9 cellular contexts compared by ENCODE assay signal in the genomic region with DNA sequence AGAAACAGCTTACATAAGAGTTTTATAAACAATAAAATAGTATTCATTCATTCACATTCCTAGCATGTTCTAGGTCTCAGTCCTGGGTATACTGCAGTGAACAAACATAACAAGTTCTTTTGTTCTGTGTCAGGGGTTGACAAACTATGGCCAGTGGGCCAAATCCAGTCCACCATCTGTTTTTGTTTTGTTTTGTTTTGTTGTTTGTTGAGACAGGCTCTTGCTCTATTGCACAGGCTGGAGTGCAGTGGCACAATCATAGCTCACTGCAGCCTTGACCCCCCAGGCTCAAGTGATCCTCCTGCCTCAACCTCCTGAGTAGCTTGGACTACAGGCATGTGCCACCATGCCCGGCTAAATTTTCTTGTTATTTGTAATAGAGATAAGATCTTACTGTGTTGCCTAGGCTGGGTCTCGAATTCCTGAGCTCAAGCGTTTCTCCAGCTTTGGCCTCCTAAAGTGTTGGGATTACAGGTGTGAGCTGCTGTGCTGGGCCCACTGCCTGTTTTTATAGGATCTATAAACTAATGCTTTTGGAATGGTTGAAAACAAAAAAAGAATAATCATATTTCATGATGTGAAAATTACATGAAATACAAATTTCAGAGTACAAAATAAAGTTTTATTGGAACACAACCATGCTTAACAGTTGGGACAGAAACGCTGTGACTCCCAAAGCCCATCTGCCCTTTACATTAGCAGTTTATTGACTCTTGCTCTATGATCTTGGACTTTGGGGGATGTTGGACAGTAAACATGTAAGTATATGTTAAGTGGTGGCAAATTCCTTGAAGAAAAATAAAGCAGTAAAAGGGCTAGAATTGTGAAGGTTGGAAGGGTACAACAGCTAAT. TPM values are rescaled to one million over a fixed set of nuclear protein-coding genes. Genes with fewer than 3 reads are reported as not detected.
DNase-seq lines count a peak whose midpoint lies in the region; ATAC-seq and TF ChIP-seq lines count a peak whose summit lies in the region.
"Had no signal": no experiment of that assay in that cellular context is flagged by ENCODE, and none has a peak within 500 bp of the region (broad histone marks: within the 10 kb centered on the region; RNA-seq: fewer than 3 reads in every experiment).

No MANE protein-coding gene starts in this region.

- ATAC-seq in stimulated activated memory B cell treated with anti-CD40 and anti-IgM and Interleukin-4, amounts not matched to agents 10 μg/mL and 1 μg/mL and 100 μg/mL, for 72 hours: no peak
- no peak for ATAC-seq in GM21737 (IDR thresholded peaks at IDR 0.05; ENCODE audit: unreplicated experiment)

- no peaks in the 10 kb centered on the region for H3K27me3 Mint-ChIP-seq in stimulated activated memory B cell treated with anti-CD40 and anti-IgM and Interleukin-4, amounts not matched to agents 10 μg/mL and 1 μg/mL and 100 μg/mL, for 72 hours

- peaks cover 59% of the 10 kb centered on the region for H3K4me1 Mint-ChIP-seq in stimulated activated memory B cell treated with anti-CD40 and anti-IgM and Interleukin-4, amounts not matched to agents 10 μg/mL and 1 μg/mL and 100 μg/mL, for 72 hours

- H3K9me3 Mint-ChIP-seq in stimulated activated memory B cell treated with anti-CD40 and anti-IgM and Interleukin-4, amounts not matched to agents 10 μg/mL and 1 μg/mL and 100 μg/mL, for 72 hours: no peaks in the 10 kb centered on the region

- peaks cover 20 to 55% of the 10 kb centered on the region in 2 donors for H3K4me1 ChIP-seq in adrenal gland (replicated peaks in 1 of 2)
- no peaks in the 10 kb centered on the region for H3K4me1 ChIP-seq in uterus

- intact Hi-C loops in adrenal gland (cut with DNase I): no loop called here
- intact Hi-C loops in uterus (cut with DNase I; ENCODE audit: low total_unique reads): no loop called here

- peak overlapping the region; percentile 25 for H3K27ac Mint-ChIP-seq in stimulated activated memory B cell treated with anti-CD40 and anti-IgM and Interleukin-4, amounts not matched to agents 10 μg/mL and 1 μg/mL and 100 μg/mL, for 72 hours

- peak overlapping the region in 1 of 4 donors; percentile 19 for H3K4me3 ChIP-seq in adrenal gland
- no peak overlapping the region for H3K4me3 ChIP-seq in uterus

- H3K4me3 Mint-ChIP-seq in stimulated activated memory B cell treated with anti-CD40 and anti-IgM and Interleukin-4, amounts not matched to agents 10 μg/mL and 1 μg/mL and 100 μg/mL, for 72 hours: no peak overlapping the region

- H3K36me3 Mint-ChIP-seq in stimulated activated memory B cell treated with anti-CD40 and anti-IgM and Interleukin-4, amounts not matched to agents 10 μg/mL and 1 μg/mL and 100 μg/mL, for 72 hours: peaks cover 20% of the 10 kb centered on the region

- H3K27ac ChIP-seq in adrenal gland: peak overlapping the region in 4 of 5 donors; percentile 24 to 72 (median 52)
- no peak overlapping the region for H3K27ac ChIP-seq in uterus

- WGBS in adrenal gland, 4 donors: 74 to 80% (median 77%) methylated on average over 4 of the region's 4 CpGs

- TF ChIP-seq POLR2A in adrenal gland (IDR thresholded peaks at IDR 0.05) (no peak), uterus (IDR thresholded peaks at IDR 0.05) (no peak)

- peak; percentile 28 for DNase-seq in HCEC 1CT
- no peak for DNase-seq in adrenal gland
- peak; percentile 82 for DNase-seq in foreskin melanocyte
- no peak for DNase-seq in uterus
- DNase-seq in NCI-H1694 (lab: John Stamatoyannopoulos, UW): no peak
- DNase-seq: NCI-H1092; stimulated activated CD4-positive, alpha-beta T cell treated with anti-CD3 and anti-CD28 coated beads, Interleukin-2, amount 100 ng/mL, for 48 hours had no signal

- H3K27me3 ChIP-seq in adrenal gland: no peaks in the 10 kb centered on the region
- H3K27me3 ChIP-seq in uterus: no peaks in the 10 kb centered on the region

- H3K36me3 ChIP-seq in adrenal gland (replicated peaks in 1 of 2): no peaks in the 10 kb centered on the region
- H3K36me3 ChIP-seq in uterus: no peaks in the 10 kb centered on the region

- H3K9me3 ChIP-seq in adrenal gland (replicated peaks in 1 of 3): no peaks in the 10 kb centered on the region
- H3K9me3 ChIP-seq in uterus: no peaks in the 10 kb centered on the region

- no peak for TF ChIP-seq CTCF in adrenal gland (IDR thresholded peaks at IDR 0.05)
- TF ChIP-seq CTCF in uterus (IDR thresholded peaks at IDR 0.05): no peak

RNA-seq across cellular contexts. Expression of gene CAPZA1, which starts 17.9 kb away (rescaled TPM):
- total RNA-seq in adrenal gland (100 to 1,000 TPM in 3 of 8 donors, 10 to 100 TPM in 5; 65.2 to 129 (median 94.0) TPM), uterus (100 to 1,000 TPM in 3 of 4 donors, 10 to 100 TPM in 1; 60.6 to 503 (median 151) TPM)
- polyA plus RNA-seq in adrenal gland: 100 to 1,000 TPM in 1 of 3 donors, 10 to 100 TPM in 2; 60.1 to 120 (median 64.0) TPM

RNA-seq across cellular contexts. Expression of gene ST7L, which starts 18.5 kb away (rescaled TPM):
- 10 to 100 TPM; 14.0 to 35.3 (median 22.7) TPM for total RNA-seq in adrenal gland
- polyA plus RNA-seq in adrenal gland: 10 to 100 TPM; 16.4 to 30.7 (median 18.0) TPM
- total RNA-seq in uterus: 10 to 100 TPM; 16.5 to 37.1 (median 27.8) TPM

RNA-seq across cellular contexts. Expression of gene MOV10, which starts 37.0 kb away (rescaled TPM):
- 10 to 100 TPM; 39.1 to 86.7 (median 58.1) TPM for total RNA-seq in adrenal gland
- 100 to 1,000 TPM in 2 of 3 donors, 10 to 100 TPM in 1; 43.7 to 372 (median 242) TPM for polyA plus RNA-seq in adrenal gland
- 10 to 100 TPM; 10.3 to 91.9 (median 55.5) TPM for total RNA-seq in uterus

Comparison
In these comparisons a context has a peak if more than half of its experiments do, and no peak if none do; other contexts are left out.
1. DNase-seq: peak in HCEC 1CT (single experiment) and foreskin melanocyte (single experiment); none in adrenal gland (0 of 7), uterus (0 of 2) and NCI-H1694 (single experiment).
2. H3K27ac ChIP-seq: peak in adrenal gland (4 of 5); none in uterus (0 of 2).